10 cellular contexts compared by ENCODE assay signal in the genomic region with DNA sequence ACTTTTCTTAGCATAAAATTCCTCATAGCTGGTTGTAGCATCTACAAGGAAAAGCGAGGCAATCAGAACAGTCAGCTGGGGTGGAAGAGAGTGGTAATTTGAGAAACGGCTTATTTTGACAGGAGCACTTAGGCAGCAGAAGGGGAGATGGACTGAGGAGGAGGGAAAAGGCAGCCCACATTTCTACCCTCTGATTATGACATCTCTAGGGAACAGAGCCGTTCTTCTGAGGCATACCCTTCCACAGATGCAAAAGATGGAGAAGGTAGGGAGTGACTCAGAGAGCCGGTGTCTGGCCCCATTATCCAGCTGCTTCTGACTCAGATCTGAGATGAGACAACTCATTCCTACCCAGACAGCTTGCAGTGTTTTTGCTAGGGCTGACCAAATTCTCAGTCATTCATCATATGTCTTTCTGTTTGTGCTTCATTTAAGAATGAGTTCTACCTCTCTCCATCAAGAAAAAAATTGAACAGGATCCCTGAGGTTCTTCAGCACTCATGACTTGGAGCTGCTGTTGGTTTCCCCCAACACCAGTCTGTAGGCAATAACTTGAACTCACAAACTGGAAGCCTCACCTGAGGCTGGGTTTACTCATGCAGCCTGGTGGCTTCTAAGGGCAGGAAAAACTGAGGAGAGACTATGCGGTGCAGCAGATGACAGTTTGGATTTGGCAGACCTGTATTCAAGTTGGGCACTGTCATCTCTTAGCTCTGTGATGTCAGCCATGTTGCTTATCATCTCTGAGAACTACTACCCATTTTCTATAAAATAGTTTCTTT. TPM values are rescaled to one million over a fixed set of nuclear protein-coding genes. Genes with fewer than 3 reads are reported as not detected.
A peak's percentile ranks its signal among the peaks of the same experiment; 100 is the strongest.
DNase-seq lines count a peak whose midpoint lies in the region; ATAC-seq, FAIRE-seq and TF ChIP-seq lines count a peak whose summit lies in the region.
"Had no signal": no experiment of that assay in that cellular context is flagged by ENCODE, and none has a peak within 500 bp of the region (broad histone marks: within the 10 kb centered on the region; RNA-seq: fewer than 3 reads in every experiment).

No MANE protein-coding gene starts in this region.

- H3K4me1 ChIP-seq in smooth muscle cell (ENCODE audit: low read depth) (no peaks in the 10 kb centered on the region), thyroid gland (no peaks in the 10 kb centered on the region)
- H3K4me1 ChIP-seq: SJCRH30 had no signal

- peak; percentile 58 for DNase-seq in activated CD4-positive, alpha-beta T cell treated with anti-CD3 and anti-CD28 coated beads for 48 hours
- DNase-seq in activated CD4-positive, alpha-beta T cell treated with anti-CD3 and anti-CD28 coated beads for 4 hours, result no peak
- DNase-seq in bronchial epithelial cell (ENCODE audit: low read depth) (peak; percentile 96), smooth muscle cell (lab: John Stamatoyannopoulos, UW; ENCODE audit: unreplicated experiment) (no peak), thyroid gland (no peak), natural killer cell (no peak), posterior vena cava (ENCODE audit: low spot score) (no peak)

- no peak overlapping the region for H3K4me2 ChIP-seq in smooth muscle cell

- H4K20me1 ChIP-seq in smooth muscle cell (ENCODE audit: low read depth), result no peaks in the 10 kb centered on the region

- H3K27ac Mint-ChIP-seq in natural killer cell, result no peak overlapping the region
- H3K27ac Mint-ChIP-seq: memory B cell had no signal

- ATAC-seq in HG03520 (IDR thresholded peaks at IDR 0.05; ENCODE audit: unreplicated experiment), result peak; percentile 83
- no peak for ATAC-seq in natural killer cell

- no peak for TF ChIP-seq CTCF in bronchial epithelial cell (IDR thresholded peaks at IDR 0.05; ENCODE audit: insufficient read depth, low read length, severe bottlenecking)
- TF ChIP-seq CTCF in smooth muscle cell (IDR thresholded peaks at IDR 0.05; ENCODE audit: borderline replicate concordance, insufficient read depth, poor library complexity, severe bottlenecking), result no peak
- no peak for TF ChIP-seq CTCF in thyroid gland (IDR thresholded peaks at IDR 0.05)
- no peak for TF ChIP-seq CTCF in natural killer cell (IDR thresholded peaks at IDR 0.05)

- H3K4me3 ChIP-seq in bronchial epithelial cell (ENCODE audit: low read depth, low read length) (no peak overlapping the region), smooth muscle cell (no peak overlapping the region), thyroid gland (replicated peaks in 1 of 3) (no peak overlapping the region)
- H3K4me3 ChIP-seq: SJCRH30 had no signal

- H3K27ac ChIP-seq in smooth muscle cell (ENCODE audit: low read depth) (peak overlapping the region; percentile 79), thyroid gland (no peak overlapping the region)
- H3K27ac ChIP-seq: SJCRH30 had no signal

- intact Hi-C loops in thyroid gland (cut with DNase I) (no loop called here), natural killer cell (cut with micrococcal nuclease) (no loop called here), posterior vena cava (cut with DNase I) (no loop called here)

- peak; percentile 55 for FAIRE-seq in bronchial epithelial cell (lab: Jason Lieb, UNC)

- no peak overlapping the region for H2AFZ ChIP-seq in smooth muscle cell (ENCODE audit: low read depth)

- no peaks in the 10 kb centered on the region for H3K79me2 ChIP-seq in smooth muscle cell (ENCODE audit: low read depth)

- H3K27me3 ChIP-seq in bronchial epithelial cell (ENCODE audit: control insufficient read depth, insufficient read depth, low read length), result peaks cover 3% of the 10 kb centered on the region
- peaks cover 48% of the 10 kb centered on the region for H3K27me3 ChIP-seq in smooth muscle cell (ENCODE audit: low read depth)
- no peaks in the 10 kb centered on the region for H3K27me3 ChIP-seq in thyroid gland
- H3K27me3 ChIP-seq: SJCRH30 had no signal

- no peak overlapping the region for H3K4me3 Mint-ChIP-seq in natural killer cell
- H3K4me3 Mint-ChIP-seq: memory B cell had no signal

- H3K4me1 Mint-ChIP-seq in natural killer cell, result no peaks in the 10 kb centered on the region
- H3K4me1 Mint-ChIP-seq: memory B cell had no signal

- TF ChIP-seq POLR2A in thyroid gland (IDR thresholded peaks at IDR 0.05), result no peak

- no peaks in the 10 kb centered on the region for H3K36me3 Mint-ChIP-seq in natural killer cell
- H3K36me3 Mint-ChIP-seq: memory B cell had no signal

- H3K9ac ChIP-seq in smooth muscle cell (ENCODE audit: low read depth), result no peak overlapping the region

- H3K36me3 ChIP-seq in bronchial epithelial cell (ENCODE audit: control insufficient read depth, insufficient read depth, low read length) (no peaks in the 10 kb centered on the region), smooth muscle cell (ENCODE audit: low read depth) (no peaks in the 10 kb centered on the region), thyroid gland (no peaks in the 10 kb centered on the region)
- H3K36me3 ChIP-seq: SJCRH30 had no signal

- no peaks in the 10 kb centered on the region for H3K9me3 Mint-ChIP-seq in natural killer cell
- H3K9me3 Mint-ChIP-seq: memory B cell had no signal

- no peaks in the 10 kb centered on the region for H3K9me3 ChIP-seq in smooth muscle cell (replicated peaks; ENCODE audit: low read depth)
- H3K9me3 ChIP-seq in thyroid gland, result no peaks in the 10 kb centered on the region
- H3K9me3 ChIP-seq: SJCRH30 had no signal

- H3F3A ChIP-seq in smooth muscle cell (ENCODE audit: low read depth), result peaks cover 5% of the 10 kb centered on the region

- WGBS in smooth muscle cell (ENCODE audit: low lambda C conversion rate), result 35% methylated on average over 5 of the region's 5 CpGs
- WGBS in thyroid gland, 2 donors, result 39% methylated on average over 5 of the region's 5 CpGs

- H3K27me3 Mint-ChIP-seq in natural killer cell (ENCODE audit: low read depth in 2 of 2), result peaks cover 22 to 61% of the 10 kb centered on the region in 2 donors
- H3K27me3 Mint-ChIP-seq: memory B cell had no signal

RNA-seq across cellular contexts. Expression of a gene that starts 15.9 kb away (rescaled TPM):
- total RNA-seq in bronchial epithelial cell (48.7 and 61.8 TPM in 2 replicates), smooth muscle cell (22.9 and 23.4 TPM in 2 replicates), thyroid gland (100 to 1,000 TPM in 2 of 4 donors, 10 to 100 TPM in 2; 62.2 to 198 (median 118) TPM), natural killer cell (10 to 100 TPM; 50.9 to 76.4 (median 54.8) TPM), posterior vena cava (10 to 100 TPM; 32.0 to 35.2 TPM)
- 37.5 and 55.3 TPM in 2 replicates for polyA plus RNA-seq in smooth muscle cell

Comparison
In these comparisons a context has a peak if more than half of its experiments do, and no peak if none do; other contexts are left out.
1. DNase-seq: peak in activated CD4-positive, alpha-beta T cell treated with anti-CD3 and anti-CD28 coated beads for 48 hours (single experiment) and bronchial epithelial cell (single experiment); none in activated CD4-positive, alpha-beta T cell treated with anti-CD3 and anti-CD28 coated beads for 4 hours (0 of 2), smooth muscle cell (single experiment), thyroid gland (0 of 2), natural killer cell (single experiment) and posterior vena cava (single experiment).